Comparison of ENCODE assay signal across 14 cellular contexts in the genomic region with DNA sequence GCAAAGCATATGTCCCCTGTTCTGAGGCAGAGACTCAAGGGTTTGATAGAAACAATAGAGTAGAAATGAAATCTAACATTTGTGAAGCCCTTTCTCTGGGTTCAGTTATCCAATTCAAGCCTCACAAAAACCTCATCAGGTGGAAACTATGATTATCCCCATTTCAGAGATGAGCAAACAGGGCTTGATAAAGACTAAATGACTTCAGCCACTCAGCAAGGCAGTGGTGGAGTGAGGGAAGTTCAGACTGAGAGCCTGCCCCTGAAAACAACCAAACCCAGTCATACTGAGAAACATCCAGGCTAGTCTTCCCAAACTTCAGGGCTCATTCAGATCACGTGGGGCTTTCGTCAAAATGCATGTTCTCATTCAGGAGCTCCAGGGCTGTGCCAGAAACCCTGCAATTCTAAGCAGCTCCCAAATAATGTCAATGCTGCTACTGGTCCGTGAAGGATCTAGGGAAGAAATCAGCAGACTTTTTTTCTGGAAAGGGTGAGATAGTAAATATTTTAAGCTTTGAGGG.
A peak's percentile ranks its signal among the peaks of the same experiment; 100 is the strongest.
DNase-seq lines count a peak whose midpoint lies in the region; ATAC-seq and TF ChIP-seq lines count a peak whose summit lies in the region.
"Had no signal": no experiment of that assay in that cellular context is flagged by ENCODE, and none has a peak within 500 bp of the region (broad histone marks: within the 10 kb centered on the region; RNA-seq: fewer than 3 reads in every experiment).

No MANE protein-coding gene starts in this region.

- peak overlapping the region; percentile 65 for H3K27ac ChIP-seq in OCI-LY1 (ENCODE audit: low read depth, low read length, poor library complexity, severe bottlenecking)
- no peak overlapping the region for H3K27ac ChIP-seq in psoas muscle

- no peak overlapping the region for H3K9ac ChIP-seq in OCI-LY1 (ENCODE audit: low read length)

- no peaks in the 10 kb centered on the region for H3K79me2 ChIP-seq in OCI-LY1 (ENCODE audit: insufficient read depth, low read length)

- H3K4me3 ChIP-seq in OCI-LY1 (ENCODE audit: low read depth, low read length, poor library complexity, severe bottlenecking) = no peak overlapping the region
- H3K4me3 ChIP-seq in psoas muscle = no peak overlapping the region

- no peaks in the 10 kb centered on the region for H3F3A ChIP-seq in OCI-LY1 (ENCODE audit: insufficient read depth, low read length)

- H3K9me2 ChIP-seq in OCI-LY1 (ENCODE audit: low read depth, low read length) = no peaks in the 10 kb centered on the region

- H3K27me3 ChIP-seq in OCI-LY1 (ENCODE audit: insufficient read depth, low read length) (no peaks in the 10 kb centered on the region), psoas muscle (ENCODE audit: insufficient read depth in 3 of 3, low read length in 2 of 3) (no peaks in the 10 kb centered on the region)

- peak; percentile 29 for DNase-seq in EH (ENCODE audit: low read depth)
- no peak for DNase-seq in NCI-H1105 (lab: John Stamatoyannopoulos, UW)
- no peak for DNase-seq in NCI-H82 treated with DMSO at 0.1 percent for 48 hours (lab: John Stamatoyannopoulos, UW; ENCODE audit: unreplicated experiment)
- no peak for DNase-seq in NCI-H2196 (lab: John Stamatoyannopoulos, UW; ENCODE audit: unreplicated experiment)
- no peak for DNase-seq in psoas muscle
- DNase-seq: activated CD8-positive, alpha-beta memory T cell treated with anti-CD3 and anti-CD28 coated beads, Interleukin-2, amount 50 U/mL, for 4 hours; Kasumi-1; NCI-H446; stimulated activated naive CD4-positive, alpha-beta T cell; SW 1271 had no signal

- H3K9me3 ChIP-seq in OCI-LY1 (ENCODE audit: low read length) (no peaks in the 10 kb centered on the region), psoas muscle (no peaks in the 10 kb centered on the region)

- intact Hi-C loops in psoas muscle (cut with DNase I) = no loop called here

- H3K4me1 ChIP-seq in OCI-LY1 (ENCODE audit: insufficient read depth, low read length, severe bottlenecking) (peaks cover 15% of the 10 kb centered on the region), psoas muscle (no peaks in the 10 kb centered on the region)

- H4K20me1 ChIP-seq in OCI-LY1 (ENCODE audit: insufficient read depth, low read length) = no peaks in the 10 kb centered on the region

- 76 to 82% (median 80%) methylated on average over 3 of the region's 3 CpGs for WGBS in psoas muscle, 3 donors

- no peak overlapping the region for H2AFZ ChIP-seq in OCI-LY1 (ENCODE audit: low read length)

- no peaks in the 10 kb centered on the region for H3K36me3 ChIP-seq in OCI-LY1 (ENCODE audit: insufficient read depth, low read length)
- H3K36me3 ChIP-seq in psoas muscle (ENCODE audit: insufficient read depth in 1 of 2, low read depth in 1 of 2) = no peaks in the 10 kb centered on the region

- TF ChIP-seq CTCF in OCI-LY1 (IDR thresholded peaks at IDR 0.05; ENCODE audit: low read length) (no peak), psoas muscle (IDR thresholded peaks at IDR 0.05) (no peak)

- ATAC-seq in GM19395 (IDR thresholded peaks at IDR 0.05; ENCODE audit: unreplicated experiment) = peak; percentile 52
- peak; percentile 53 for ATAC-seq in HG02884 (IDR thresholded peaks at IDR 0.05; ENCODE audit: unreplicated experiment)
- ATAC-seq in psoas muscle = no peak
- ATAC-seq: HCT116 had no signal

- peak overlapping the region; percentile 42; the same call in 1 of the 2 replicates for H3K4me2 ChIP-seq in OCI-LY1 (ENCODE audit: low read length)

Comparison
In these comparisons a context has a peak if more than half of its experiments do, and no peak if none do; other contexts are left out.
1. ATAC-seq: peak in GM19395 (single experiment) and HG02884 (single experiment); none in psoas muscle (0 of 4).